18 cellular contexts compared by ENCODE assay signal in genomic region chr11:47005441-47005840, GRCh38.
DNase-seq lines count a peak whose midpoint lies in the region; ATAC-seq and TF ChIP-seq lines count a peak whose summit lies in the region.
"Had no signal": no experiment of that assay in that cellular context is flagged by ENCODE, and none has a peak within 500 bp of the region (broad histone marks: within the 10 kb centered on the region; RNA-seq: fewer than 3 reads in every experiment).

No MANE protein-coding gene starts in this region.

- dilution Hi-C loops in mammary epithelial cell (cut with HindIII; ENCODE audit: low sequenced_read_pairs) = no loop called here

- H3K4me1 ChIP-seq in breast epithelium = peaks cover 3 to 26% of the 10 kb centered on the region in 2 donors
- H3K4me1 ChIP-seq in mammary epithelial cell (ENCODE audit: insufficient read depth, low read length) = peaks cover 5% of the 10 kb centered on the region

- H3K79me2 ChIP-seq in mammary epithelial cell (ENCODE audit: insufficient read depth, low read length) = no peaks in the 10 kb centered on the region

- DNase-seq in breast epithelium (ENCODE audit: low spot score in 2 of 2) = no peak
- no peak for DNase-seq in mammary epithelial cell
- DNase-seq in mesothelial cell of epicardium (ENCODE audit: low spot score in 2 of 2, unreplicated experiment in 2 of 2) = no peak
- DNase-seq: activated effector memory CD4-positive, alpha-beta T cell treated with anti-CD3 and anti-CD28 coated beads, Interleukin-2, amount 50 U/mL, for 16 hours; aorta; CD4-positive, CD25-positive, alpha-beta regulatory T cell; MG63; naive thymus-derived CD8-positive, alpha-beta T cell; NCI-H524; retina; stimulated activated CD8-positive, alpha-beta memory T cell treated with anti-CD3 and anti-CD28 coated beads, Interleukin-4, amount 100 ng/mL, for 48 hours; upper lobe of right lung had no signal

- CTCF ChIA-PET in mammary epithelial cell (lab: Charles Lee; ENCODE audit: low non-redundant PET) = no interaction called here

- ATAC-seq in GM21447 (IDR thresholded peaks at IDR 0.05; ENCODE audit: unreplicated experiment) (no peak), HG03025 (IDR thresholded peaks at IDR 0.05; ENCODE audit: low FRiP score, unreplicated experiment) (no peak)
- ATAC-seq in activated T-helper 17 cell treated with anti-CD3 and anti-CD28 coated beads, Interleukin-2, amount 50 U/mL, for 72 hours (replicated peaks) = no peak
- ATAC-seq: GM23338; naive thymus-derived CD8-positive, alpha-beta T cell had no signal

- peak overlapping the region in 4 of 5 experiments; percentile 29 to 94 (median 50) for H3K27ac Mint-ChIP-seq in brain
- H3K27ac Mint-ChIP-seq in mesothelial cell of epicardium = peak overlapping the region; percentile 59
- H3K27ac Mint-ChIP-seq in activated T-helper 17 cell treated with anti-CD3 and anti-CD28 coated beads, Interleukin-2, amount 50 U/mL, for 72 hours = no peak overlapping the region
- H3K27ac Mint-ChIP-seq: GM23338 had no signal

- H3K4me3 Mint-ChIP-seq in brain = no peak overlapping the region
- no peak overlapping the region for H3K4me3 Mint-ChIP-seq in mesothelial cell of epicardium
- no peak overlapping the region for H3K4me3 Mint-ChIP-seq in activated T-helper 17 cell treated with anti-CD3 and anti-CD28 coated beads, Interleukin-2, amount 50 U/mL, for 72 hours
- H3K4me3 Mint-ChIP-seq: CD4-positive, CD25-positive, alpha-beta regulatory T cell; GM23338; naive thymus-derived CD8-positive, alpha-beta T cell had no signal

- BruUV-seq in mammary epithelial cell (replicated peaks; lab: Mats Ljungman, UMichigan) = no TSS peak

- no peak for TF ChIP-seq POLR2A in breast epithelium (IDR thresholded peaks at IDR 0.05)

- H3K27me3 Mint-ChIP-seq in brain (no peaks in the 10 kb centered on the region), mesothelial cell of epicardium (ENCODE audit: low read depth) (no peaks in the 10 kb centered on the region)
- no peaks in the 10 kb centered on the region for H3K27me3 Mint-ChIP-seq in activated T-helper 17 cell treated with anti-CD3 and anti-CD28 coated beads, Interleukin-2, amount 50 U/mL, for 72 hours
- H3K27me3 Mint-ChIP-seq: naive thymus-derived CD8-positive, alpha-beta T cell had no signal

- intact Hi-C loops in breast epithelium (cut with DNase I; ENCODE audit: low total_unique reads) = no loop called here
- intact Hi-C loops in mammary epithelial cell (cut with micrococcal nuclease) = no loop called here

- H4K20me1 ChIP-seq in mammary epithelial cell (ENCODE audit: insufficient read depth, low read length) = no peaks in the 10 kb centered on the region

- H3K27me3 ChIP-seq in breast epithelium (no peaks in the 10 kb centered on the region), mammary epithelial cell (ENCODE audit: insufficient read depth, low read length) (no peaks in the 10 kb centered on the region)
- H3K27me3 ChIP-seq: MG63, upper lobe of right lung had no signal

- H3K27ac ChIP-seq in breast epithelium = peak overlapping the region; percentile 74 to 81
- H3K27ac ChIP-seq in mammary epithelial cell (ENCODE audit: insufficient read depth, low read depth, low read length) = no peak overlapping the region
- peak overlapping the region; percentile 82 for H3K27ac ChIP-seq in temporal lobe (ENCODE audit: low read depth, low read length)
- H3K27ac ChIP-seq: upper lobe of right lung had no signal

- H3K4me1 Mint-ChIP-seq in brain (peaks cover 61% of the 10 kb centered on the region), mesothelial cell of epicardium (peaks cover 15% of the 10 kb centered on the region)
- H3K4me1 Mint-ChIP-seq in activated T-helper 17 cell treated with anti-CD3 and anti-CD28 coated beads, Interleukin-2, amount 50 U/mL, for 72 hours = peaks cover 3% of the 10 kb centered on the region

- in situ Hi-C loops in mammary epithelial cell (cut with MboI; ENCODE audit: low sequenced_read_pairs in 2 of 2) = no loop called here

- H3K9me3 Mint-ChIP-seq in brain = peaks cover 0 to 8% (median 5%) of the 10 kb centered on the region in 5 experiments
- peaks cover 3% of the 10 kb centered on the region for H3K9me3 Mint-ChIP-seq in mesothelial cell of epicardium
- H3K9me3 Mint-ChIP-seq in activated T-helper 17 cell treated with anti-CD3 and anti-CD28 coated beads, Interleukin-2, amount 50 U/mL, for 72 hours = no peaks in the 10 kb centered on the region
- H3K9me3 Mint-ChIP-seq: CD4-positive, CD25-positive, alpha-beta regulatory T cell; GM23338; naive thymus-derived CD8-positive, alpha-beta T cell had no signal

- H3K4me3 ChIP-seq in breast epithelium (no peak overlapping the region), mammary epithelial cell (replicated peaks in 1 of 3; ENCODE audit: insufficient read depth in 1 of 3, low read depth in 2 of 3, low read length in 3 of 3) (no peak overlapping the region)
- H3K4me3 ChIP-seq: GM23338, MG63, upper lobe of right lung had no signal

- H3K9ac ChIP-seq in mammary epithelial cell (ENCODE audit: insufficient read depth, low read length) = no peak overlapping the region

- H3K36me3 Mint-ChIP-seq in brain (peaks cover 32% of the 10 kb centered on the region), mesothelial cell of epicardium (peaks cover 5% of the 10 kb centered on the region)
- peaks cover 22% of the 10 kb centered on the region for H3K36me3 Mint-ChIP-seq in activated T-helper 17 cell treated with anti-CD3 and anti-CD28 coated beads, Interleukin-2, amount 50 U/mL, for 72 hours (ENCODE audit: low read depth)

- H3K9me3 ChIP-seq in breast epithelium = no peaks in the 10 kb centered on the region
- no peaks in the 10 kb centered on the region for H3K9me3 ChIP-seq in mammary epithelial cell (replicated peaks; ENCODE audit: insufficient read depth, low read length)
- H3K9me3 ChIP-seq: MG63, upper lobe of right lung had no signal

- no peak overlapping the region for H3K4me2 ChIP-seq in mammary epithelial cell (ENCODE audit: insufficient read depth, low read depth, low read length)
- H3K4me2 ChIP-seq: GM23338 had no signal

- TF ChIP-seq CTCF in breast epithelium (IDR thresholded peaks at IDR 0.05) (no peak), mammary epithelial cell (conservative IDR thresholded peaks at IDR 0.05 in 1 of 2, IDR thresholded peaks at IDR 0.05 in 1 of 2; ENCODE audit: extremely low read depth in 1 of 2, insufficient read depth in 1 of 2, low read depth in 1 of 2, low read length in 2 of 2) (no peak), brain (conservative IDR thresholded peaks at IDR 0.05) (no peak), mesothelial cell of epicardium (IDR thresholded peaks at IDR 0.05; ENCODE audit: unreplicated experiment) (no peak)

- no peak overlapping the region for H2AFZ ChIP-seq in mammary epithelial cell (ENCODE audit: low read depth, low read length)
- H2AFZ ChIP-seq: GM23338 had no signal

- H3K36me3 ChIP-seq in breast epithelium (no peaks in the 10 kb centered on the region), mammary epithelial cell (ENCODE audit: insufficient read depth, low read length) (no peaks in the 10 kb centered on the region)
- H3K36me3 ChIP-seq: MG63, upper lobe of right lung had no signal
